1 cellular context compared by ENCODE assay signal in genomic region chr7:148983220-148984146, GRCh38.
A peak's percentile ranks its signal among the peaks of the same experiment; 100 is the strongest.
TF ChIP-seq lines count a peak whose summit lies in the region.

No MANE protein-coding gene starts in this region.

TF ChIP-seq in H1, 55 proteins besides CTCF, POLR2A, EP300 and RAD21 (continued from another document):
- TF ChIP-seq CHD7 (IDR thresholded peaks at IDR 0.05; ENCODE audit: insufficient replicate concordance, low read length) (peak; percentile 49), GTF2F1 (IDR thresholded peaks at IDR 0.05; ENCODE audit: borderline replicate concordance, low read depth, low read length) (no peak), TAF1 (IDR thresholded peaks at IDR 0.05; ENCODE audit: low read depth, low read length) (0 out of 2 replicates have a peak, but pooled peaks have one; percentile 23), TEAD4 (IDR thresholded peaks at IDR 0.05; ENCODE audit: low read depth, low read length) (peak; percentile 72; the same call in 1 of the 2 replicates), CHD2 (IDR thresholded peaks at IDR 0.05; ENCODE audit: low read length) (peak; percentile 42; the same call in 1 of the 2 replicates), SP4 (IDR thresholded peaks at IDR 0.05; ENCODE audit: low read length) (no peak), RXRA (IDR thresholded peaks at IDR 0.05; ENCODE audit: insufficient read depth, low read depth, low read length) (no peak), ASH2L (IDR thresholded peaks at IDR 0.05; ENCODE audit: low read length) (peak; percentile 72), KDM4A (IDR thresholded peaks at IDR 0.05; ENCODE audit: low read depth, low read length, severe bottlenecking) (peak; percentile 26), CBX8 (IDR thresholded peaks at IDR 0.05; ENCODE audit: borderline replicate concordance, low read depth, low read length) (no peak), HDAC2 (IDR thresholded peaks at IDR 0.05; ENCODE audit: borderline replicate concordance in 1 of 2, low read depth in 2 of 2, low read length in 2 of 2) (peak in 1 of 2 experiments; percentile 83; a peak in 2 of 4 replicates), TBP (IDR thresholded peaks at IDR 0.05; ENCODE audit: low read depth, low read length) (peak; percentile 99)
